Comparison of ENCODE assay signal across 1 cellular context in genomic region chr11:64923944-64924909, GRCh38.
TF ChIP-seq lines count a peak whose summit lies in the region.

Gene PPP2R5B (plus strand): TSS chr11:64924689. CDS start chr11:64925735, 1,046 bp downstream.

TF ChIP-seq in HEK293, 187 proteins besides CTCF, POLR2A, EP300 and RAD21 (continued from another document and continues in another):
- TF ChIP-seq ZNF18 (tag by site-specific recombination; IDR thresholded peaks at IDR 0.05) (no peak; the same call in 1 of the 2 replicates), ZFP37 (tag by site-specific recombination; IDR thresholded peaks at IDR 0.05) (no peak), AEBP2 (tag by site-specific recombination; IDR thresholded peaks at IDR 0.05; ENCODE audit: borderline replicate concordance) (no peak), ZNF311 (tag by site-specific recombination; IDR thresholded peaks at IDR 0.05; ENCODE audit: borderline replicate concordance) (no peak), ZNF26 (tag by site-specific recombination; IDR thresholded peaks at IDR 0.05) (no peak), ZIC2 (tag by site-specific recombination; IDR thresholded peaks at IDR 0.05) (peak; percentile 65), KLF1 (tag by site-specific recombination; IDR thresholded peaks at IDR 0.05) (peak; percentile 83), ZNF747 (tag by site-specific recombination; IDR thresholded peaks at IDR 0.05) (no peak), TCF7L2 (IDR thresholded peaks at IDR 0.05; ENCODE audit: borderline replicate concordance, low read depth, low read length) (no peak), KLF10 (tag by site-specific recombination; IDR thresholded peaks at IDR 0.05) (peak; percentile 94), REPIN1 (tag by site-specific recombination; IDR thresholded peaks at IDR 0.05; ENCODE audit: low read depth) (no peak), ZNF654 (tag by site-specific recombination; IDR thresholded peaks at IDR 0.05; ENCODE audit: low read depth) (no peak), ZNF510 (tag by site-specific recombination; IDR thresholded peaks at IDR 0.05; ENCODE audit: insufficient replicate concordance) (no peak), ZNF248 (tag by site-specific recombination; IDR thresholded peaks at IDR 0.05) (no peak), MZF1 (tag by site-specific recombination; IDR thresholded peaks at IDR 0.05; ENCODE audit: borderline replicate concordance) (no peak), ZNF19 (tag by site-specific recombination; IDR thresholded peaks at IDR 0.05; ENCODE audit: low read depth) (no peak), ZNF239 (tag by site-specific recombination; IDR thresholded peaks at IDR 0.05) (no peak), ZNF132 (tag by site-specific recombination; IDR thresholded peaks at IDR 0.05; ENCODE audit: borderline replicate concordance) (no peak), ZBTB10 (tag by site-specific recombination; IDR thresholded peaks at IDR 0.05) (peak; percentile 98), ZNF2 (tag by site-specific recombination; IDR thresholded peaks at IDR 0.05) (no peak), MYNN (tag by site-specific recombination; IDR thresholded peaks at IDR 0.05; ENCODE audit: borderline replicate concordance) (peak; percentile 76), ZNF211 (tag by site-specific recombination; IDR thresholded peaks at IDR 0.05; ENCODE audit: low read depth) (no peak), ZNF548 (tag by site-specific recombination; IDR thresholded peaks at IDR 0.05) (no peak), GFI1B (tag by site-specific recombination; IDR thresholded peaks at IDR 0.05) (no peak), HOXC10 (CRISPR knock-in tag; IDR thresholded peaks at IDR 0.05) (no peak), ZNF645 (tag by site-specific recombination; IDR thresholded peaks at IDR 0.05) (no peak), ZNF138 (tag by site-specific recombination; IDR thresholded peaks at IDR 0.05; ENCODE audit: borderline replicate concordance) (no peak), KLF7 (tag by site-specific recombination; IDR thresholded peaks at IDR 0.05; ENCODE audit: borderline replicate concordance) (peak; percentile 89), ZNF214 (tag by site-specific recombination; IDR thresholded peaks at IDR 0.05; ENCODE audit: borderline replicate concordance) (no peak), ZXDB (tag by site-specific recombination; IDR thresholded peaks at IDR 0.05) (peak; percentile 80), ZNF629 (tag by site-specific recombination; IDR thresholded peaks at IDR 0.05) (peak; percentile 85), ZNF692 (tag by site-specific recombination; IDR thresholded peaks at IDR 0.05) (peak; percentile 83), ZNF677 (tag by site-specific recombination; IDR thresholded peaks at IDR 0.05) (no peak), ZNF350 (tag by site-specific recombination; IDR thresholded peaks at IDR 0.05) (no peak), ZNF830 (tag by site-specific recombination; IDR thresholded peaks at IDR 0.05; ENCODE audit: low read depth) (no peak), KLF16 (tag by site-specific recombination; IDR thresholded peaks at IDR 0.05) (peak; percentile 36; the same call in 1 of the 2 replicates), ZNF10 (tag by site-specific recombination; IDR thresholded peaks at IDR 0.05) (no peak), ZNF521 (tag by site-specific recombination; IDR thresholded peaks at IDR 0.05) (no peak), ZBTB6 (tag by site-specific recombination; IDR thresholded peaks at IDR 0.05) (no peak), ZFP69B (tag by site-specific recombination; IDR thresholded peaks at IDR 0.05) (peak; percentile 68; the same call in 1 of the 2 replicates), ZNF223 (tag by site-specific recombination; IDR thresholded peaks at IDR 0.05) (peak; percentile 93), ZNF596 (tag by site-specific recombination; IDR thresholded peaks at IDR 0.05) (no peak), ZNF558 (tag by site-specific recombination; IDR thresholded peaks at IDR 0.05) (no peak), GLIS1 (tag by site-specific recombination; IDR thresholded peaks at IDR 0.05) (peak; percentile 75), PRDM2 (tag by site-specific recombination; IDR thresholded peaks at IDR 0.05; ENCODE audit: borderline replicate concordance) (no peak), IKZF3 (tag by site-specific recombination; IDR thresholded peaks at IDR 0.05) (no peak), ZNF266 (tag by site-specific recombination; IDR thresholded peaks at IDR 0.05; ENCODE audit: low read depth) (no peak), ZNF175 (tag by site-specific recombination; IDR thresholded peaks at IDR 0.05) (no peak), ZSCAN5A (tag by site-specific recombination; IDR thresholded peaks at IDR 0.05) (no peak), ZSCAN30 (tag by site-specific recombination; IDR thresholded peaks at IDR 0.05) (0 out of 2 replicates have a peak, but pooled peaks have one; percentile 12)
